21 cellular contexts compared by ENCODE assay signal in the genomic region with DNA sequence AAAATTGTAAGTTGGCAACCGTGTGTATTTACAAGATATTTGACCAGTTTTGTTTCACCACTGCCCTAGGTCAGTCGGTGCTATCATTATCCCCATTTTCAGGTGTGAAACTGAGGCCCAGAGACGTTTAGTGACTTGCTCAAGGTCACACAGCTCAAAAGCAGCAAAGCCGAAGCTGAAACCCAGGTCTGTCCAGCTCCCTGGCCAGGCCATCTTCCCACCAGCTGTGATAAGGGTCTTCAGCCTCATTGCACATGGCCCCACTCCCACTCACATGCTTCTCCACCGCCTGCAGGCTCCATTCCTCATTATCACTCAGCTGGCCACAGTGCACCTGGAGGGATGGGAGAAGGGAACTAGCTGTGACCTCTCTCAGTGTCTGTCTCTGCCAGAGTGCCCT.
A peak's percentile ranks its signal among the peaks of the same experiment; 100 is the strongest.
DNase-seq lines count a peak whose midpoint lies in the region; FAIRE-seq and TF ChIP-seq lines count a peak whose summit lies in the region.
"Had no signal": no experiment of that assay in that cellular context is flagged by ENCODE, and none has a peak within 500 bp of the region (broad histone marks: within the 10 kb centered on the region; RNA-seq: fewer than 3 reads in every experiment).

No MANE protein-coding gene starts in this region.

- BruUV-seq in Caco-2 (replicated peaks; lab: Mats Ljungman, UMichigan), result no TSS peak

- H3K4me3 Mint-ChIP-seq in Caco-2 (ENCODE audit: unreplicated experiment) (peak overlapping the region; percentile 19), glutamatergic neuron (ENCODE audit: unreplicated experiment) (peak overlapping the region; percentile 78), neural progenitor cell (peak overlapping the region; percentile 70)
- H3K4me3 Mint-ChIP-seq: activated CD8-positive, alpha-beta T cell treated with anti-CD3 and anti-CD28 coated beads, Interleukin-2, amount 10 ng/mL, durations not matched to agents 7 days and 5 days; activated naive CD4-positive, alpha-beta T cell treated with anti-CD3 and anti-CD28 coated beads, Interleukin-2, amount 10 ng/mL, durations not matched to agents 7 days and 5 days had no signal

- WGBS in HUES64, result 65% methylated on average over 5 of the region's 5 CpGs

- peak overlapping the region; percentile 83 for H3K4me2 ChIP-seq in neural progenitor cell

- H3K27ac ChIP-seq in HUES64 (ENCODE audit: low read depth, low read length) (no peak overlapping the region), neural progenitor cell (no peak overlapping the region), breast epithelium (no peak overlapping the region)
- H3K27ac ChIP-seq: left ventricle myocardium inferior, SK-N-MC, transverse colon had no signal

- H3K36me3 ChIP-seq in Caco-2 (ENCODE audit: control insufficient read depth, insufficient read depth, low read length), result no peaks in the 10 kb centered on the region
- H3K36me3 ChIP-seq in HUES64 (ENCODE audit: insufficient read depth, low read length), result no peaks in the 10 kb centered on the region
- H3K36me3 ChIP-seq in neural progenitor cell, result no peaks in the 10 kb centered on the region
- no peaks in the 10 kb centered on the region for H3K36me3 ChIP-seq in breast epithelium
- H3K36me3 ChIP-seq: transverse colon had no signal

- peaks cover 17% of the 10 kb centered on the region for H4K20me1 ChIP-seq in neural progenitor cell (ENCODE audit: low read depth)

- H3K9ac ChIP-seq in HUES64 (ENCODE audit: low read depth, low read length) (no peak overlapping the region), neural progenitor cell (no peak overlapping the region)

- no peak for FAIRE-seq in GM19239 (lab: Jason Lieb, UNC)
- FAIRE-seq: colon, endometrium, HTR-8/SVneo had no signal

- TF ChIP-seq CTCF in Caco-2 (IDR thresholded peaks at IDR 0.05; ENCODE audit: insufficient read depth in 1 of 2, low read depth in 1 of 2, low read length in 1 of 2, severe bottlenecking in 1 of 2, unreplicated experiment in 1 of 2) (no peak), glutamatergic neuron (IDR thresholded peaks at IDR 0.05; ENCODE audit: partially characterized antibody, unreplicated experiment) (no peak), neural progenitor cell (IDR thresholded peaks at IDR 0.05) (no peak), breast epithelium (IDR thresholded peaks at IDR 0.05) (no peak)

- peaks cover 20% of the 10 kb centered on the region for H3F3A ChIP-seq in neural progenitor cell (ENCODE audit: low read depth)

- no peak overlapping the region for H3K27ac Mint-ChIP-seq in Caco-2 (ENCODE audit: unreplicated experiment)
- H3K27ac Mint-ChIP-seq in glutamatergic neuron (ENCODE audit: unreplicated experiment), result no peak overlapping the region
- no peak overlapping the region for H3K27ac Mint-ChIP-seq in neural progenitor cell

- intact Hi-C loops in Caco-2 (cut with micrococcal nuclease; ENCODE audit: unreplicated experiment) (no loop called here), breast epithelium (cut with DNase I; ENCODE audit: low total_unique reads) (no loop called here)

- no peaks in the 10 kb centered on the region for H3K79me2 ChIP-seq in neural progenitor cell (ENCODE audit: low read depth)

- no peaks in the 10 kb centered on the region for H3K4me1 Mint-ChIP-seq in Caco-2 (ENCODE audit: low read depth, unreplicated experiment)
- H3K4me1 Mint-ChIP-seq in glutamatergic neuron (ENCODE audit: low read depth, unreplicated experiment), result peaks cover 34% of the 10 kb centered on the region
- peaks cover 53% of the 10 kb centered on the region for H3K4me1 Mint-ChIP-seq in neural progenitor cell

- H3K4me1 ChIP-seq in Caco-2 (no peaks in the 10 kb centered on the region), HUES64 (ENCODE audit: insufficient read depth, low read length) (peaks cover 12% of the 10 kb centered on the region; the same call in 1 of the 2 replicates), neural progenitor cell (peaks cover 25% of the 10 kb centered on the region), breast epithelium (peaks cover 3 to 5% of the 10 kb centered on the region in 2 donors)

- H3K9me3 Mint-ChIP-seq in Caco-2 (ENCODE audit: unreplicated experiment) (no peaks in the 10 kb centered on the region), glutamatergic neuron (ENCODE audit: unreplicated experiment) (peaks cover 9% of the 10 kb centered on the region), neural progenitor cell (no peaks in the 10 kb centered on the region)
- H3K9me3 Mint-ChIP-seq: activated naive CD4-positive, alpha-beta T cell treated with anti-CD3 and anti-CD28 coated beads, Interleukin-2, amount 10 ng/mL, durations not matched to agents 7 days and 5 days had no signal

- TF ChIP-seq POLR2A in breast epithelium (IDR thresholded peaks at IDR 0.05), result no peak

- DNase-seq in Caco-2, result no peak
- DNase-seq in glutamatergic neuron, result no peak
- no peak for DNase-seq in neural progenitor cell (ENCODE audit: low spot score)
- DNase-seq in GM19239 (ENCODE audit: insufficient read length, low spot score), result no peak
- no peak for DNase-seq in C1 segment of cervical spinal cord (lab: John Stamatoyannopoulos, UW)
- DNase-seq in breast epithelium (ENCODE audit: low spot score in 2 of 2), result no peak
- DNase-seq: activated CD8-positive, alpha-beta T cell treated with anti-CD3 and anti-CD28 coated beads, Interleukin-2, amount 10 ng/mL, durations not matched to agents 7 days and 5 days; activated naive CD4-positive, alpha-beta T cell treated with anti-CD3 and anti-CD28 coated beads, Interleukin-2, amount 10 ng/mL, durations not matched to agents 7 days and 5 days; activated T-cell treated with anti-CD3 and anti-CD28 coated beads, Interleukin-2, amount 50 U/mL, for 1 hour; H7; left ventricle myocardium inferior; NCI-H2081 treated with DMSO at 0.1 percent for 48 hours; NCI-H524; T-helper 9 cell; transverse colon had no signal

- no peak overlapping the region for H2AFZ ChIP-seq in neural progenitor cell (replicated peaks)

- H3K36me3 Mint-ChIP-seq in Caco-2 (ENCODE audit: insufficient read depth, unreplicated experiment) (no peaks in the 10 kb centered on the region), glutamatergic neuron (ENCODE audit: unreplicated experiment) (no peaks in the 10 kb centered on the region), neural progenitor cell (no peaks in the 10 kb centered on the region)
- H3K36me3 Mint-ChIP-seq: activated naive CD4-positive, alpha-beta T cell treated with anti-CD3 and anti-CD28 coated beads, Interleukin-2, amount 10 ng/mL, durations not matched to agents 7 days and 5 days had no signal

- H3K27me3 ChIP-seq in Caco-2 (replicated peaks; ENCODE audit: control insufficient read depth, insufficient read depth, low read length) (peaks cover 7% of the 10 kb centered on the region), HUES64 (ENCODE audit: insufficient read depth, low read length) (peaks cover 78% of the 10 kb centered on the region), neural progenitor cell (peaks cover 95% of the 10 kb centered on the region), breast epithelium (peaks cover 6 to 39% of the 10 kb centered on the region in 2 donors)

- H3K9me3 ChIP-seq in Caco-2, result no peaks in the 10 kb centered on the region
- H3K9me3 ChIP-seq in HUES64 (ENCODE audit: insufficient read depth, low read depth, low read length), result no peaks in the 10 kb centered on the region
- no peaks in the 10 kb centered on the region for H3K9me3 ChIP-seq in neural progenitor cell (ENCODE audit: low read depth)
- H3K9me3 ChIP-seq in breast epithelium, result no peaks in the 10 kb centered on the region
- H3K9me3 ChIP-seq: left ventricle myocardium inferior, mucosa of descending colon, transverse colon had no signal

- CTCF ChIA-PET in Caco-2 (lab: Charles Lee), result interaction anchor here (1.2 to 1.3 kb wide), 2 partner anchors 97 to 136 kb away, joined by 3 to 5 read pairs; no protein-coding TSS in a partner anchor

- H3K27me3 Mint-ChIP-seq in Caco-2 (ENCODE audit: insufficient read depth, unreplicated experiment) (peaks cover 43% of the 10 kb centered on the region), glutamatergic neuron (ENCODE audit: unreplicated experiment) (peaks cover 32% of the 10 kb centered on the region), neural progenitor cell (ENCODE audit: insufficient read depth, low read depth) (peaks cover 49% of the 10 kb centered on the region)

- H3K4me3 ChIP-seq in Caco-2 (ENCODE audit: low read depth, low read length) (no peak overlapping the region), HUES64 (ENCODE audit: low read length) (peak overlapping the region; percentile 57; the same call in 1 of the 2 replicates), neural progenitor cell (peak overlapping the region; percentile 54), breast epithelium (no peak overlapping the region)
- H3K4me3 ChIP-seq: mucosa of descending colon, SK-N-MC had no signal

- POLR2A ChIA-PET in Caco-2 (lab: Charles Lee), result no interaction called here

Comparison
In these comparisons a context has a peak if more than half of its experiments do, and no peak if none do; other contexts are left out.
1. H3K4me3 ChIP-seq: peak in HUES64 (single experiment) and neural progenitor cell (single experiment); none in Caco-2 (single experiment) and breast epithelium (0 of 3).
2. H3K4me3 Mint-ChIP-seq: peak in every context shown above with its lines; median percentile 78 in glutamatergic neuron; 70 in neural progenitor cell; 19 in Caco-2.